Comparison of ENCODE assay signal across 23 cellular contexts in the genomic region with DNA sequence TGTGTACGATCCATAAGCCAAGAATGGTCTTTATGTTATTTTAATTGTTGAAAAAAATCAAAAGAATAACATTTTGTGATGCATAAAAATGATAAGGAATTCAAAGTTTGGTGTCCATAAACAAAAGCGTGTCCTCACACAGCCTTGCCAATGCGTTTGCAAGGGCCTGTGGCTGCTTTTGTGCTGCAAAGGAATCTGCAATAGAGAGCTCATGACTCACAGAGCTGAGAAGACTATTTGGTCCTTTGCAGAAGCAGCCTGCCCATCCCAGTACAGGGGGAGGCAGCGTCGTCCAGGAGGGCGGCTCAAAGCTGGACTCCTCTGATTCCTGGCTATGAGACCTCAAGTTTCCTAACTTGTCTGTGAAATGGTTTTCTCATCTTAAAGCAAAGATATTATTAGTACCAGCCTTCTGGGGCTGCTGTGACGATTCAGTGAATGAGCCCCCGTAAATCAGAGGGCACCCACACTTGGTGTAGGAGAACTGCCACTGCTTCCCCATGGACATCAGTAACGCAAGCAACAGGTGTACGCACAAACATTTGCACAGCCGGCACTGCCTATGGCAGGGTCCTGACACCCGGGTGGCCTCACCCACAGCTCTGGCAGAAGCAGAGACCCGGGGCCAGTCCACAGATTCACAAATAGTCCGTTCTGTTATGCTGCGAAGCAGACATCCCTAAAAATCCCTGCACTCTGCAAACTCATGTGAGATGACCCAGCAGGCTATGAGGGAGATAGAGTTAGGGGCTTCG.
DNase-seq lines count a peak whose midpoint lies in the region; ATAC-seq, FAIRE-seq and TF ChIP-seq lines count a peak whose summit lies in the region.
"Had no signal": no experiment of that assay in that cellular context is flagged by ENCODE, and none has a peak within 500 bp of the region (broad histone marks: within the 10 kb centered on the region; RNA-seq: fewer than 3 reads in every experiment).

No MANE protein-coding gene starts in this region.

- no peaks in the 10 kb centered on the region for H3K79me2 ChIP-seq in astrocyte (ENCODE audit: insufficient read depth, low read length)

- no peak overlapping the region for H3K27ac Mint-ChIP-seq in astrocyte (ENCODE audit: unreplicated experiment)
- no peak overlapping the region for H3K27ac Mint-ChIP-seq in WTC11
- no peak overlapping the region for H3K27ac Mint-ChIP-seq in type B pancreatic cell
- H3K27ac Mint-ChIP-seq: activated naive CD8-positive, alpha-beta T cell treated with anti-CD3 and anti-CD28 coated beads, Interleukin-2, amount 10 ng/mL, durations not matched to agents 7 days and 5 days; endodermal cell; natural killer cell treated with Interleukin-12 subunit alpha and Interleukin-12 subunit beta and Interleukin-15 and Interleukin-18, amount 100 ng/mL, for 72 hours; T-helper 2 cell treated with Interferon-gamma antibody and Interleukin-4, amounts not matched to agents 5 μg/mL and 100 μg/mL, for 36 hours had no signal

- peaks cover 3% of the 10 kb centered on the region for H3K4me1 Mint-ChIP-seq in astrocyte (ENCODE audit: low read depth, unreplicated experiment)
- H3K4me1 Mint-ChIP-seq in WTC11 = peaks cover 16% of the 10 kb centered on the region
- peaks cover 15% of the 10 kb centered on the region for H3K4me1 Mint-ChIP-seq in type B pancreatic cell (ENCODE audit: unreplicated experiment)
- H3K4me1 Mint-ChIP-seq: activated naive CD8-positive, alpha-beta T cell treated with anti-CD3 and anti-CD28 coated beads, Interleukin-2, amount 10 ng/mL, durations not matched to agents 7 days and 5 days had no signal

- H2AFZ ChIP-seq in astrocyte (ENCODE audit: low read depth, low read length) = no peak overlapping the region

- H3K9me3 ChIP-seq in HEK293 (ENCODE audit: control insufficient read depth, insufficient read depth, low read depth, low read length) = no peaks in the 10 kb centered on the region
- peaks cover 6% of the 10 kb centered on the region for H3K9me3 ChIP-seq in astrocyte (ENCODE audit: insufficient read depth, low read depth, low read length)
- no peaks in the 10 kb centered on the region for H3K9me3 ChIP-seq in small intestine (ENCODE audit: control insufficient read depth, low read depth)
- H3K9me3 ChIP-seq: pancreas, right lobe of liver had no signal

- H3K36me3 Mint-ChIP-seq in astrocyte (ENCODE audit: low read depth, unreplicated experiment) (no peaks in the 10 kb centered on the region), WTC11 (peaks cover 19% of the 10 kb centered on the region), type B pancreatic cell (no peaks in the 10 kb centered on the region)
- H3K36me3 Mint-ChIP-seq: activated naive CD8-positive, alpha-beta T cell treated with anti-CD3 and anti-CD28 coated beads, Interleukin-2, amount 10 ng/mL, durations not matched to agents 7 days and 5 days had no signal

- DNase-seq in astrocyte (ENCODE audit: low read depth) (peak; percentile 57), fibroblast of the aortic adventitia (ENCODE audit: low read depth) (peak; percentile 55), WTC11 (ENCODE audit: low spot score) (no peak), small intestine (no peak), type B pancreatic cell (ENCODE audit: extremely low spot score, unreplicated experiment) (no peak), GM12891 (ENCODE audit: insufficient read length, low spot score) (no peak)
- DNase-seq: activated CD4-positive, alpha-beta T cell treated with anti-CD3 and anti-CD28 coated beads, Interleukin-2, amount 50 U/mL, for 4 hours; activated effector memory CD4-positive, alpha-beta T cell treated with Interleukin-2 at 50 U/mL for 16 hours; activated naive CD8-positive, alpha-beta T cell treated with anti-CD3 and anti-CD28 coated beads, Interleukin-2, amount 10 ng/mL, durations not matched to agents 7 days and 5 days; COR-L47; endodermal cell; head of caudate nucleus; NCI-H1105 treated with DMSO at 0.1 percent for 48 hours; NCI-H510A; pancreas; right lobe of liver had no signal

- no peaks in the 10 kb centered on the region for H3K27me3 ChIP-seq in astrocyte (ENCODE audit: insufficient read depth, low read length)
- no peaks in the 10 kb centered on the region for H3K27me3 ChIP-seq in small intestine (ENCODE audit: control insufficient read depth in 2 of 2, insufficient read depth in 2 of 2, low read length in 2 of 2)
- H3K27me3 ChIP-seq: pancreas, right lobe of liver had no signal

- no peak overlapping the region for H3K9ac ChIP-seq in astrocyte (ENCODE audit: low read length)

- H3K4me2 ChIP-seq in astrocyte (ENCODE audit: low read length) = no peak overlapping the region

- CTCF ChIA-PET in HEK293 (lab: Yijun Ruan, JAX) = no interaction called here
- CTCF ChIA-PET in WTC11 (lab: Charles Lee) = interaction anchor here (3.4 kb wide), 1 partner anchor 25 kb away, joined by 29 read pairs; no protein-coding TSS in a partner anchor

- H3K4me3 ChIP-seq in HEK293 (ENCODE audit: low read depth, low read length) = no peak overlapping the region
- H3K4me3 ChIP-seq in astrocyte (ENCODE audit: insufficient read depth, low read depth, low read length) = no peak overlapping the region
- H3K4me3 ChIP-seq in fibroblast of the aortic adventitia (ENCODE audit: low read depth, low read length) = no peak overlapping the region
- no peak overlapping the region for H3K4me3 ChIP-seq in small intestine (ENCODE audit: low read depth in 1 of 2, low read length in 2 of 2)
- H3K4me3 ChIP-seq: coronary artery, pancreas, right lobe of liver had no signal

- no peak for ATAC-seq in WTC11
- ATAC-seq: HepG2; natural killer cell treated with Interleukin-12 subunit alpha and Interleukin-12 subunit beta and Interleukin-15 and Interleukin-18, amount 100 ng/mL, for 72 hours; right lobe of liver had no signal

- H3K9me3 Mint-ChIP-seq in astrocyte (ENCODE audit: unreplicated experiment) = peaks cover 22% of the 10 kb centered on the region
- H3K9me3 Mint-ChIP-seq in WTC11 = peaks cover 25% of the 10 kb centered on the region
- peaks cover 9% of the 10 kb centered on the region for H3K9me3 Mint-ChIP-seq in type B pancreatic cell
- H3K9me3 Mint-ChIP-seq: activated naive CD8-positive, alpha-beta T cell treated with anti-CD3 and anti-CD28 coated beads, Interleukin-2, amount 10 ng/mL, durations not matched to agents 7 days and 5 days; T-helper 2 cell treated with Interferon-gamma antibody and Interleukin-4, amounts not matched to agents 5 μg/mL and 100 μg/mL, for 36 hours had no signal

- POLR2A ChIA-PET in HEK293 (lab: Yijun Ruan, JAX) (no interaction called here), WTC11 (lab: Charles Lee) (no interaction called here)

- WGBS in small intestine, 3 donors = 83 to 87% (median 86%) methylated on average over 16 of the region's 16 CpGs

- FAIRE-seq in astrocyte (lab: Jason Lieb, UNC) = no peak
- FAIRE-seq in small intestine (lab: Jason Lieb, UNC) = no peak
- FAIRE-seq in GM12891 (lab: Jason Lieb, UNC) = no peak
- FAIRE-seq: H1, HepG2, pancreas had no signal

- TF ChIP-seq POLR2A in GM12891 (IDR thresholded peaks at IDR 0.05; ENCODE audit: low read depth, low read length) = no peak

- H3K4me1 ChIP-seq in HEK293 (ENCODE audit: control insufficient read depth, insufficient read depth, low read length) (peaks cover 2% of the 10 kb centered on the region; the same call in 1 of the 2 replicates), astrocyte (ENCODE audit: insufficient read depth, low read length) (no peaks in the 10 kb centered on the region), small intestine (ENCODE audit: control insufficient read depth in 2 of 2, insufficient read depth in 1 of 2, low read depth in 1 of 2, low read length in 1 of 2) (no peaks in the 10 kb centered on the region)
- H3K4me1 ChIP-seq: pancreas, right lobe of liver had no signal

- H3K27ac ChIP-seq in HEK293 (ENCODE audit: extremely low read depth, low read depth, low read length) = no peak overlapping the region
- no peak overlapping the region for H3K27ac ChIP-seq in astrocyte (ENCODE audit: low read depth, low read length)
- no peak overlapping the region for H3K27ac ChIP-seq in small intestine (ENCODE audit: low read depth in 1 of 2, low read length in 1 of 2)
- H3K27ac ChIP-seq: coronary artery, HL-60, pancreas, right lobe of liver had no signal

- TF ChIP-seq CTCF in HEK293 (tag by site-specific recombination; IDR thresholded peaks at IDR 0.05) = no peak
- TF ChIP-seq CTCF in astrocyte (IDR thresholded peaks at IDR 0.05; ENCODE audit: insufficient read depth, low read depth, low read length) = no peak
- TF ChIP-seq CTCF in fibroblast of the aortic adventitia (IDR thresholded peaks at IDR 0.05; ENCODE audit: insufficient read depth, low read length) = no peak
- TF ChIP-seq CTCF in WTC11 (IDR thresholded peaks at IDR 0.05) = no peak
- TF ChIP-seq CTCF in type B pancreatic cell (conservative IDR thresholded peaks at IDR 0.05) = no peak

- H3K36me3 ChIP-seq in HEK293 (ENCODE audit: control insufficient read depth in 2 of 2, insufficient read depth in 1 of 2, low read length in 2 of 2) (no peaks in the 10 kb centered on the region), astrocyte (ENCODE audit: insufficient read depth, low read length) (no peaks in the 10 kb centered on the region), small intestine (ENCODE audit: control insufficient read depth in 2 of 2, insufficient read depth in 2 of 2, low read length in 2 of 2) (no peaks in the 10 kb centered on the region)
- H3K36me3 ChIP-seq: pancreas, right lobe of liver had no signal

- no peak overlapping the region for H3K4me3 Mint-ChIP-seq in astrocyte (ENCODE audit: unreplicated experiment)
- no peak overlapping the region for H3K4me3 Mint-ChIP-seq in WTC11
- no peak overlapping the region for H3K4me3 Mint-ChIP-seq in type B pancreatic cell
- H3K4me3 Mint-ChIP-seq: activated naive CD8-positive, alpha-beta T cell treated with anti-CD3 and anti-CD28 coated beads, Interleukin-2, amount 10 ng/mL, durations not matched to agents 7 days and 5 days; endodermal cell; natural killer cell treated with Interleukin-12 subunit alpha and Interleukin-12 subunit beta and Interleukin-15 and Interleukin-18, amount 100 ng/mL, for 72 hours; T-helper 2 cell treated with Interferon-gamma antibody and Interleukin-4, amounts not matched to agents 5 μg/mL and 100 μg/mL, for 36 hours had no signal

- H3K27me3 Mint-ChIP-seq in astrocyte (ENCODE audit: low read depth, unreplicated experiment) (peaks cover 1% of the 10 kb centered on the region), WTC11 (ENCODE audit: low read depth) (peaks cover 19% of the 10 kb centered on the region), type B pancreatic cell (no peaks in the 10 kb centered on the region)
- H3K27me3 Mint-ChIP-seq: activated naive CD8-positive, alpha-beta T cell treated with anti-CD3 and anti-CD28 coated beads, Interleukin-2, amount 10 ng/mL, durations not matched to agents 7 days and 5 days had no signal

- H4K20me1 ChIP-seq in astrocyte (ENCODE audit: insufficient read depth, low read length) = no peaks in the 10 kb centered on the region

TF ChIP-seq in HEK293, 187 proteins besides CTCF, POLR2A, EP300 and RAD21 (continues in another document):
- no peak for TF ChIP-seq ZFP69B (tag by site-specific recombination; IDR thresholded peaks at IDR 0.05)

TF ChIP-seq in WTC11, 78 proteins besides CTCF, POLR2A, EP300 and RAD21 (continues in another document):
- TF ChIP-seq ZNF232 (CRISPR knock-in tag; IDR thresholded peaks at IDR 0.05) (no peak), NR3C1 (CRISPR knock-in tag; conservative IDR thresholded peaks at IDR 0.05; ENCODE audit: low read depth) (no peak)

TF ChIP-seq in GM12891, 5 proteins besides CTCF, POLR2A, EP300 and RAD21 (continues in another document):
- no peak for TF ChIP-seq SPI1 (IDR thresholded peaks at IDR 0.05; ENCODE audit: low read depth, low read length)

Comparison
In these comparisons a context has a peak if more than half of its experiments do, and no peak if none do; other contexts are left out.
1. DNase-seq: peak in astrocyte (single experiment) and fibroblast of the aortic adventitia (single experiment); none in WTC11 (single experiment), small intestine (single experiment), type B pancreatic cell (single experiment) and GM12891 (single experiment).